Comparison of ENCODE assay signal across 1 cellular context in the genomic region with DNA sequence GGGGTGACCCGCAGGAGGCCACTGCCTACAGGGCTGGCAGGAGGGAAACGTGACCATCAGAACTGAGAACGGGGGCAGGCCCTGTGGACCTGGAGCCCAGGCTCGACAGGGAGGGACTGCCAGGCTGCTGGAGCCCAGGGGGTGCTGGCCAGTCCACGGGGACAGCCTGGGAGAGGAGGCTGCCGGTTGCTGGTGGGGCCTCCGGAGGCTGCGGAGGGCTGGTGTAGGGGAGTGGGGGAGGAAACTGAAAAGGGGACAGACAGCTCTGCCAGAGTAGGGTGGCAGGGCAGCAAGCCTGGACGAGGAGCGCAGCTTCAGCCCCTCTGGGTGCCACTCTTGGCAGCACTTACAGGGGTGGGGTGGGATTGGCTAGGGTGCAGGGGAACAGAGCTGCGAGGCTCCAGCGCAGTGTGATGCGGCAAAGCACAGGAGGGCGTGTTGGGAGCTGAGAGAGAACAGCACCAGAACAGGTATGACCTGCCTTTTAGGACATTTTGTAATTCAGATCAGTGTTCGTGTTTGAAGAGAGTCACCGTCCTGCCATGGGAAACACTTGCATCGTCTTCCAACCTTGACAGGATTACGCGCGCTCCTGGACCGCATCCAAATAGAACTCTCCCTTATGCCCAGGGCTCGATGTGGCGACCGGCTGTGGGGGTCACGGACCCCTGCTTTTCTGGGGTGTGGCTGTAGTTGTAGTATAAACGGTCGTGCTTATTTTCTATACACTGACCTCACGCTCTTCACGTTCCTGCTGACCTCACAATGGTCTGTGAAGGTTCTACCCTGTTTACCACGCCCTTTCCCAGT.
TF ChIP-seq lines count a peak whose summit lies in the region.

No MANE protein-coding gene starts in this region.

TF ChIP-seq in GM23338, 12 proteins besides CTCF, POLR2A, EP300 and RAD21 (continued from another document):
- TF ChIP-seq, protein P1, sequence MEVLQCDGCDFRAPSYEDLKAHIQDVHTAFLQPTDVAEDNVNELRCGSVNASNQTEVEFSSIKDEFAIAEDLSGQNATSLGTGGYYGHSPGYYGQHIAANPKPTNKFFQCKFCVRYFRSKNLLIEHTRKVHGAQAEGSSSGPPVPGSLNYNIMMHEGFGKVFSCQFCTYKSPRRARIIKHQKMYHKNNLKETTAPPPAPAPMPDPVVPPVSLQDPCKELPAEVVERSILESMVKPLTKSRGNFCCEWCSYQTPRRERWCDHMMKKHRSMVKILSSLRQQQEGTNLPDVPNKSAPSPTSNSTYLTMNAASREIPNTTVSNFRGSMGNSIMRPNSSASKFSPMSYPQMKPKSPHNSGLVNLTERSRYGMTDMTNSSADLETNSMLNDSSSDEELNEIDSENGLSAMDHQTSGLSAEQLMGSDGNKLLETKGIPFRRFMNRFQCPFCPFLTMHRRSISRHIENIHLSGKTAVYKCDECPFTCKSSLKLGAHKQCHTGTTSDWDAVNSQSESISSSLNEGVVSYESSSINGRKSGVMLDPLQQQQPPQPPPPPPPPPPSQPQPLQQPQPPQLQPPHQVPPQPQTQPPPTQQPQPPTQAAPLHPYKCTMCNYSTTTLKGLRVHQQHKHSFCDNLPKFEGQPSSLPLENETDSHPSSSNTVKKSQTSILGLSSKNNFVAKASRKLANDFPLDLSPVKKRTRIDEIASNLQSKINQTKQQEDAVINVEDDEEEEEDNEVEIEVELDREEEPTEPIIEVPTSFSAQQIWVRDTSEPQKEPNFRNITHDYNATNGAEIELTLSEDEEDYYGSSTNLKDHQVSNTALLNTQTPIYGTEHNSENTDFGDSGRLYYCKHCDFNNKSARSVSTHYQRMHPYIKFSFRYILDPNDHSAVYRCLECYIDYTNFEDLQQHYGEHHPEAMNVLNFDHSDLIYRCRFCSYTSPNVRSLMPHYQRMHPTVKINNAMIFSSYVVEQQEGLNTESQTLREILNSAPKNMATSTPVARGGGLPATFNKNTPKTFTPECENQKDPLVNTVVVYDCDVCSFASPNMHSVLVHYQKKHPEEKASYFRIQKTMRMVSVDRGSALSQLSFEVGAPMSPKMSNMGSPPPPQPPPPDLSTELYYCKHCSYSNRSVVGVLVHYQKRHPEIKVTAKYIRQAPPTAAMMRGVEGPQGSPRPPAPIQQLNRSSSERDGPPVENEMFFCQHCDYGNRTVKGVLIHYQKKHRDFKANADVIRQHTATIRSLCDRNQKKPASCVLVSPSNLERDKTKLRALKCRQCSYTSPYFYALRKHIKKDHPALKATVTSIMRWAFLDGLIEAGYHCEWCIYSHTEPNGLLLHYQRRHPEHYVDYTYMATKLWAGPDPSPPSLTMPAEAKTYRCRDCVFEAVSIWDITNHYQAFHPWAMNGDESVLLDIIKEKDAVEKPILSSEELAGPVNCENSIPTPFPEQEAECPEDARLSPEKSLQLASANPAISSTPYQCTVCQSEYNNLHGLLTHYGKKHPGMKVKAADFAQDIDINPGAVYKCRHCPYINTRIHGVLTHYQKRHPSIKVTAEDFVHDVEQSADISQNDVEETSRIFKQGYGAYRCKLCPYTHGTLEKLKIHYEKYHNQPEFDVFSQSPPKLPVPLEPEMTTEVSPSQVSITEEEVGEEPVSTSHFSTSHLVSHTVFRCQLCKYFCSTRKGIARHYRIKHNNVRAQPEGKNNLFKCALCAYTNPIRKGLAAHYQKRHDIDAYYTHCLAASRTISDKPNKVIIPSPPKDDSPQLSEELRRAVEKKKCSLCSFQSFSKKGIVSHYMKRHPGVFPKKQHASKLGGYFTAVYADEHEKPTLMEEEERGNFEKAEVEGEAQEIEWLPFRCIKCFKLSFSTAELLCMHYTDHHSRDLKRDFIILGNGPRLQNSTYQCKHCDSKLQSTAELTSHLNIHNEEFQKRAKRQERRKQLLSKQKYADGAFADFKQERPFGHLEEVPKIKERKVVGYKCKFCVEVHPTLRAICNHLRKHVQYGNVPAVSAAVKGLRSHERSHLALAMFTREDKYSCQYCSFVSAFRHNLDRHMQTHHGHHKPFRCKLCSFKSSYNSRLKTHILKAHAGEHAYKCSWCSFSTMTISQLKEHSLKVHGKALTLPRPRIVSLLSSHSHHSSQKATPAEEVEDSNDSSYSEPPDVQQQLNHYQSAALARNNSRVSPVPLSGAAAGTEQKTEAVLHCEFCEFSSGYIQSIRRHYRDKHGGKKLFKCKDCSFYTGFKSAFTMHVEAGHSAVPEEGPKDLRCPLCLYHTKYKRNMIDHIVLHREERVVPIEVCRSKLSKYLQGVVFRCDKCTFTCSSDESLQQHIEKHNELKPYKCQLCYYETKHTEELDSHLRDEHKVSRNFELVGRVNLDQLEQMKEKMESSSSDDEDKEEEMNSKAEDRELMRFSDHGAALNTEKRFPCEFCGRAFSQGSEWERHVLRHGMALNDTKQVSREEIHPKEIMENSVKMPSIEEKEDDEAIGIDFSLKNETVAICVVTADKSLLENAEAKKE (CRISPR knock-in tag; IDR thresholded peaks at IDR 0.05) = no peak
- no peak for TF ChIP-seq EZH2 (IDR thresholded peaks at IDR 0.05; ENCODE audit: low read depth, unreplicated experiment)
- TF ChIP-seq, protein P2, sequence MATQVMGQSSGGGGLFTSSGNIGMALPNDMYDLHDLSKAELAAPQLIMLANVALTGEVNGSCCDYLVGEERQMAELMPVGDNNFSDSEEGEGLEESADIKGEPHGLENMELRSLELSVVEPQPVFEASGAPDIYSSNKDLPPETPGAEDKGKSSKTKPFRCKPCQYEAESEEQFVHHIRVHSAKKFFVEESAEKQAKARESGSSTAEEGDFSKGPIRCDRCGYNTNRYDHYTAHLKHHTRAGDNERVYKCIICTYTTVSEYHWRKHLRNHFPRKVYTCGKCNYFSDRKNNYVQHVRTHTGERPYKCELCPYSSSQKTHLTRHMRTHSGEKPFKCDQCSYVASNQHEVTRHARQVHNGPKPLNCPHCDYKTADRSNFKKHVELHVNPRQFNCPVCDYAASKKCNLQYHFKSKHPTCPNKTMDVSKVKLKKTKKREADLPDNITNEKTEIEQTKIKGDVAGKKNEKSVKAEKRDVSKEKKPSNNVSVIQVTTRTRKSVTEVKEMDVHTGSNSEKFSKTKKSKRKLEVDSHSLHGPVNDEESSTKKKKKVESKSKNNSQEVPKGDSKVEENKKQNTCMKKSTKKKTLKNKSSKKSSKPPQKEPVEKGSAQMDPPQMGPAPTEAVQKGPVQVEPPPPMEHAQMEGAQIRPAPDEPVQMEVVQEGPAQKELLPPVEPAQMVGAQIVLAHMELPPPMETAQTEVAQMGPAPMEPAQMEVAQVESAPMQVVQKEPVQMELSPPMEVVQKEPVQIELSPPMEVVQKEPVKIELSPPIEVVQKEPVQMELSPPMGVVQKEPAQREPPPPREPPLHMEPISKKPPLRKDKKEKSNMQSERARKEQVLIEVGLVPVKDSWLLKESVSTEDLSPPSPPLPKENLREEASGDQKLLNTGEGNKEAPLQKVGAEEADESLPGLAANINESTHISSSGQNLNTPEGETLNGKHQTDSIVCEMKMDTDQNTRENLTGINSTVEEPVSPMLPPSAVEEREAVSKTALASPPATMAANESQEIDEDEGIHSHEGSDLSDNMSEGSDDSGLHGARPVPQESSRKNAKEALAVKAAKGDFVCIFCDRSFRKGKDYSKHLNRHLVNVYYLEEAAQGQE (IDR thresholded peaks at IDR 0.05; ENCODE audit: unreplicated experiment) = no peak
- TF ChIP-seq JUNB (IDR thresholded peaks at IDR 0.05; ENCODE audit: unreplicated experiment) = no peak
- no peak for TF ChIP-seq ZNF114 (CRISPR knock-in tag; IDR thresholded peaks at IDR 0.05)
- TF ChIP-seq, protein P3, sequence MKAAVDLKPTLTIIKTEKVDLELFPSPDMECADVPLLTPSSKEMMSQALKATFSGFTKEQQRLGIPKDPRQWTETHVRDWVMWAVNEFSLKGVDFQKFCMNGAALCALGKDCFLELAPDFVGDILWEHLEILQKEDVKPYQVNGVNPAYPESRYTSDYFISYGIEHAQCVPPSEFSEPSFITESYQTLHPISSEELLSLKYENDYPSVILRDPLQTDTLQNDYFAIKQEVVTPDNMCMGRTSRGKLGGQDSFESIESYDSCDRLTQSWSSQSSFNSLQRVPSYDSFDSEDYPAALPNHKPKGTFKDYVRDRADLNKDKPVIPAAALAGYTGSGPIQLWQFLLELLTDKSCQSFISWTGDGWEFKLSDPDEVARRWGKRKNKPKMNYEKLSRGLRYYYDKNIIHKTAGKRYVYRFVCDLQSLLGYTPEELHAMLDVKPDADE (IDR thresholded peaks at IDR 0.05) = no peak
- no peak for TF ChIP-seq ZNF331 (CRISPR knock-in tag; IDR thresholded peaks at IDR 0.05; ENCODE audit: low read depth)
- no peak for TF ChIP-seq CREB1 (CRISPR knock-in tag; IDR thresholded peaks at IDR 0.05; ENCODE audit: low read depth)
- TF ChIP-seq STAT1 (IDR thresholded peaks at IDR 0.05; ENCODE audit: unreplicated experiment) = no peak
- TF ChIP-seq EZH2phosphoT487 (IDR thresholded peaks at IDR 0.05; ENCODE audit: unreplicated experiment) = no peak
- TF ChIP-seq POLR2AphosphoS5 (IDR thresholded peaks at IDR 0.05; ENCODE audit: low read depth) = no peak
